Comparison of ENCODE assay signal across 8 cellular contexts in genomic region chr10:87219370-87219769, GRCh38. TPM values are rescaled to one million over a fixed set of nuclear protein-coding genes. Genes with fewer than 3 reads are reported as not detected.
DNase-seq lines count a peak whose midpoint lies in the region; ATAC-seq and TF ChIP-seq lines count a peak whose summit lies in the region.
"Not testable (repeated sequence)": the region's sequence is repeated elsewhere in the genome, so short reads cannot be mapped to it uniquely, and the experiment has no call there.
"Had no signal": no experiment of that assay in that cellular context is flagged by ENCODE, and none has a peak within 500 bp of the region (broad histone marks: within the 10 kb centered on the region; RNA-seq: fewer than 3 reads in every experiment).

No MANE protein-coding gene starts in this region.

- CTCF ChIA-PET in OCI-LY7 (lab: Charles Lee; ENCODE audit: unreplicated experiment); activated CD4-positive, alpha-beta T cell treated with anti-CD3 and anti-CD28 coated beads for 36 hours (lab: Charles Lee); activated CD8-positive, alpha-beta memory T cell treated with anti-CD3 and anti-CD28 coated beads, Interleukin-2, amount 10 ng/mL, durations not matched to agents 7 days and 5 days (lab: Charles Lee): not testable (repeated sequence)

- TF ChIP-seq CTCF in OCI-LY7 (conservative IDR thresholded peaks at IDR 0.05; ENCODE audit: low read length); natural killer cell (IDR thresholded peaks at IDR 0.05): not testable (repeated sequence)

- H3K9me2 ChIP-seq in OCI-LY7 (ENCODE audit: insufficient read depth, low read length) = not testable (repeated sequence)

- not testable (repeated sequence) for H3K4me2 ChIP-seq in OCI-LY7 (ENCODE audit: low read length)

- not testable (repeated sequence) for H3K27ac ChIP-seq in OCI-LY7 (ENCODE audit: low read depth, low read length, poor library complexity, severe bottlenecking)

- not testable (repeated sequence) for H3K4me1 ChIP-seq in OCI-LY7 (ENCODE audit: insufficient read depth, low read length, poor library complexity, severe bottlenecking)

- peak; percentile 76 for ATAC-seq in activated CD4-positive, alpha-beta T cell treated with anti-CD3 and anti-CD28 coated beads for 36 hours
- ATAC-seq in activated CD8-positive, alpha-beta memory T cell treated with anti-CD3 and anti-CD28 coated beads, Interleukin-2, amount 10 ng/mL, durations not matched to agents 7 days and 5 days = peak; percentile 62
- ATAC-seq in activated naive CD8-positive, alpha-beta T cell treated with anti-CD3 and anti-CD28 coated beads, Interleukin-2, amount 10 ng/mL, durations not matched to agents 7 days and 5 days (ENCODE audit: low read depth) = peak; percentile 81
- peak; percentile 87 for ATAC-seq in effector memory CD8-positive, alpha-beta T cell (replicated peaks)
- ATAC-seq in natural killer cell = peak; percentile 71 to 84 (median 81)
- ATAC-seq in stimulated activated naive CD8-positive, alpha-beta T cell treated with anti-CD3 and anti-CD28 coated beads, Interleukin-15, amount 100 ng/mL, for 72 hours = peak; percentile 82

- H4K20me1 ChIP-seq in OCI-LY7 (ENCODE audit: insufficient read depth, low read length) = not testable (repeated sequence)

- H3K36me3 Mint-ChIP-seq in activated CD4-positive, alpha-beta T cell treated with anti-CD3 and anti-CD28 coated beads for 36 hours (ENCODE audit: low read depth); activated CD8-positive, alpha-beta memory T cell treated with anti-CD3 and anti-CD28 coated beads, Interleukin-2, amount 10 ng/mL, durations not matched to agents 7 days and 5 days; activated naive CD8-positive, alpha-beta T cell treated with anti-CD3 and anti-CD28 coated beads, Interleukin-2, amount 10 ng/mL, durations not matched to agents 7 days and 5 days; effector memory CD8-positive, alpha-beta T cell (ENCODE audit: insufficient read depth); natural killer cell: not testable (repeated sequence)

- not testable (repeated sequence) for H3K4me1 Mint-ChIP-seq in activated CD4-positive, alpha-beta T cell treated with anti-CD3 and anti-CD28 coated beads for 36 hours; activated CD8-positive, alpha-beta memory T cell treated with anti-CD3 and anti-CD28 coated beads, Interleukin-2, amount 10 ng/mL, durations not matched to agents 7 days and 5 days; activated naive CD8-positive, alpha-beta T cell treated with anti-CD3 and anti-CD28 coated beads, Interleukin-2, amount 10 ng/mL, durations not matched to agents 7 days and 5 days; stimulated activated naive CD8-positive, alpha-beta T cell treated with anti-CD3 and anti-CD28 coated beads, Interleukin-15, amount 100 ng/mL, for 72 hours
- H3K4me1 Mint-ChIP-seq in effector memory CD8-positive, alpha-beta T cell (ENCODE audit: low read depth in 2 of 2) = peaks cover 6 to 11% of the 10 kb centered on the region in 2 donors
- peaks cover 22 to 36% of the 10 kb centered on the region in 2 donors for H3K4me1 Mint-ChIP-seq in natural killer cell

- not testable (repeated sequence) for H3K9me3 Mint-ChIP-seq in activated CD4-positive, alpha-beta T cell treated with anti-CD3 and anti-CD28 coated beads for 36 hours (ENCODE audit: low read depth); activated CD8-positive, alpha-beta memory T cell treated with anti-CD3 and anti-CD28 coated beads, Interleukin-2, amount 10 ng/mL, durations not matched to agents 7 days and 5 days (ENCODE audit: low read depth); activated naive CD8-positive, alpha-beta T cell treated with anti-CD3 and anti-CD28 coated beads, Interleukin-2, amount 10 ng/mL, durations not matched to agents 7 days and 5 days; effector memory CD8-positive, alpha-beta T cell; natural killer cell; stimulated activated naive CD8-positive, alpha-beta T cell treated with anti-CD3 and anti-CD28 coated beads, Interleukin-15, amount 100 ng/mL, for 72 hours

- not testable (repeated sequence) for H2AFZ ChIP-seq in OCI-LY7 (ENCODE audit: low read length)

- H3K4me3 Mint-ChIP-seq in activated CD4-positive, alpha-beta T cell treated with anti-CD3 and anti-CD28 coated beads for 36 hours; activated CD8-positive, alpha-beta memory T cell treated with anti-CD3 and anti-CD28 coated beads, Interleukin-2, amount 10 ng/mL, durations not matched to agents 7 days and 5 days; activated naive CD8-positive, alpha-beta T cell treated with anti-CD3 and anti-CD28 coated beads, Interleukin-2, amount 10 ng/mL, durations not matched to agents 7 days and 5 days; effector memory CD8-positive, alpha-beta T cell; natural killer cell; stimulated activated naive CD8-positive, alpha-beta T cell treated with anti-CD3 and anti-CD28 coated beads, Interleukin-15, amount 100 ng/mL, for 72 hours: not testable (repeated sequence)

- POLR2A ChIA-PET in OCI-LY7 (lab: Charles Lee); activated CD4-positive, alpha-beta T cell treated with anti-CD3 and anti-CD28 coated beads for 36 hours (lab: Charles Lee); activated naive CD8-positive, alpha-beta T cell treated with anti-CD3 and anti-CD28 coated beads, Interleukin-2, amount 10 ng/mL, durations not matched to agents 7 days and 5 days (lab: Charles Lee): not testable (repeated sequence)

- DNase-seq in OCI-LY7 (ENCODE audit: low spot score); activated CD4-positive, alpha-beta T cell treated with anti-CD3 and anti-CD28 coated beads for 36 hours; activated CD8-positive, alpha-beta memory T cell treated with anti-CD3 and anti-CD28 coated beads, Interleukin-2, amount 10 ng/mL, durations not matched to agents 7 days and 5 days; activated naive CD8-positive, alpha-beta T cell treated with anti-CD3 and anti-CD28 coated beads, Interleukin-2, amount 10 ng/mL, durations not matched to agents 7 days and 5 days; effector memory CD8-positive, alpha-beta T cell; natural killer cell; stimulated activated naive CD8-positive, alpha-beta T cell treated with anti-CD3 and anti-CD28 coated beads, Interleukin-15, amount 100 ng/mL, for 72 hours: not testable (repeated sequence)

- H3K27me3 Mint-ChIP-seq in activated CD4-positive, alpha-beta T cell treated with anti-CD3 and anti-CD28 coated beads for 36 hours; activated CD8-positive, alpha-beta memory T cell treated with anti-CD3 and anti-CD28 coated beads, Interleukin-2, amount 10 ng/mL, durations not matched to agents 7 days and 5 days; activated naive CD8-positive, alpha-beta T cell treated with anti-CD3 and anti-CD28 coated beads, Interleukin-2, amount 10 ng/mL, durations not matched to agents 7 days and 5 days; effector memory CD8-positive, alpha-beta T cell; natural killer cell (ENCODE audit: low read depth in 2 of 2); stimulated activated naive CD8-positive, alpha-beta T cell treated with anti-CD3 and anti-CD28 coated beads, Interleukin-15, amount 100 ng/mL, for 72 hours: not testable (repeated sequence)

- not testable (repeated sequence) for H3K4me3 ChIP-seq in OCI-LY7 (ENCODE audit: low read depth, low read length, poor library complexity, severe bottlenecking)

- H3K79me2 ChIP-seq in OCI-LY7 (ENCODE audit: insufficient read depth, low read depth, low read length) = not testable (repeated sequence)

- BruUV-seq in OCI-LY7 (replicated peaks; lab: Mats Ljungman, UMichigan) = TSS peak; percentile 29

- intact Hi-C loops in OCI-LY7 (cut with micrococcal nuclease; ENCODE audit: unreplicated experiment); activated CD4-positive, alpha-beta T cell treated with anti-CD3 and anti-CD28 coated beads for 36 hours (cut with DNase I, micrococcal nuclease); natural killer cell (cut with micrococcal nuclease): not testable (repeated sequence)

- not testable (repeated sequence) for H3K36me3 ChIP-seq in OCI-LY7 (ENCODE audit: insufficient read depth, low read length)

- H3K9me3 ChIP-seq in OCI-LY7 (ENCODE audit: low read length) = not testable (repeated sequence)

- H3K27ac Mint-ChIP-seq in activated CD4-positive, alpha-beta T cell treated with anti-CD3 and anti-CD28 coated beads for 36 hours; activated CD8-positive, alpha-beta memory T cell treated with anti-CD3 and anti-CD28 coated beads, Interleukin-2, amount 10 ng/mL, durations not matched to agents 7 days and 5 days; activated naive CD8-positive, alpha-beta T cell treated with anti-CD3 and anti-CD28 coated beads, Interleukin-2, amount 10 ng/mL, durations not matched to agents 7 days and 5 days; effector memory CD8-positive, alpha-beta T cell; stimulated activated naive CD8-positive, alpha-beta T cell treated with anti-CD3 and anti-CD28 coated beads, Interleukin-15, amount 100 ng/mL, for 72 hours: not testable (repeated sequence)
- peak overlapping the region in 1 of 2 donors; percentile 53 for H3K27ac Mint-ChIP-seq in natural killer cell

RNA-seq across cellular contexts. Expression of gene NUTM2A, which starts 5.9 kb away (rescaled TPM):
- 0.41 and 0.51 TPM in 2 replicates for total RNA-seq in OCI-LY7 (2014; rRNA removed; shearing (Covaris generic))
- total RNA-seq in OCI-LY7 (2022) = 0.97 and 1.1 TPM in 2 replicates
- under 1 TPM; 0.39 to 0.64 TPM for total RNA-seq in activated CD4-positive, alpha-beta T cell treated with anti-CD3 and anti-CD28 coated beads for 36 hours
- under 1 TPM; 0.38 to 0.49 TPM for total RNA-seq in activated CD8-positive, alpha-beta memory T cell treated with anti-CD3 and anti-CD28 coated beads, Interleukin-2, amount 10 ng/mL, durations not matched to agents 7 days and 5 days
- total RNA-seq in activated naive CD8-positive, alpha-beta T cell treated with anti-CD3 and anti-CD28 coated beads, Interleukin-2, amount 10 ng/mL, durations not matched to agents 7 days and 5 days = under 1 TPM; 0.11 to 0.79 TPM
- total RNA-seq in natural killer cell = 1 to 10 TPM in 2 of 3 donors, under 1 TPM in 1; 0.93 to 1.7 (median 1.5) TPM
- total RNA-seq: GM23338 had no signal
